In the genomic region with DNA sequence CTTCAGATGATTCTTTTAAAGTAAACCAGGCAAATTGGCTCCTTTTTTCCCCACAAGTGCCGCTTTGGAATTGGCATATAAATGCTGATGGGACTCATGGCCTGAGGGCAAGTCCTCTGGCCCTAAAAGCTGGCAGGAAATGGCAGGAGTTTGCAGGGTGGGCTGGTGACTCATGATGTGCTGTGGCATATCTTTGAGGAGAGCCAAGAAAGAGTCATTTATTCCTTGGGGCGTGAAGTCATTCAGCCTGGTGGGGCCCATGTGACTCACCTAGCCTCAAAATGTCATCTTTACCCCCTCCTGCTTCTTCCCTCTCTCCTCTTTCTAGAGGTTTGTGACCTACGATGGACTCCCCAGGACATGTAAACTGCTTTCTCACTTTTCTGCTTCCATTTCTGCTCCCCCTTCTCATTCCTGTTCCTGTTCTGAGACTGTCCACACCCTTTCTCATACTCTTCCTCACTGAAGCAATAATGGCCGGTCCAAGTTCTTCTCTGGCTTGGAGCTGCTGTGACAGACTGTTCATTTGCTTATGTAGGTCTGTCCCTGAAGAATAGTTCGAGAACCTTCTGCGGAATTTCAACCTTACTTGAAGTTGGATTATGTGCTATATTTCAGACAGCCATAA, we compare ENCODE assay signal across 10 cellular contexts.
DNase-seq lines count a peak whose midpoint lies in the region; ATAC-seq and TF ChIP-seq lines count a peak whose summit lies in the region.
"Had no signal": no experiment of that assay in that cellular context is flagged by ENCODE, and none has a peak within 500 bp of the region (broad histone marks: within the 10 kb centered on the region; RNA-seq: fewer than 3 reads in every experiment).

No MANE protein-coding gene starts in this region.

- peaks cover 20% of the 10 kb centered on the region for H3K4me1 ChIP-seq in RWPE2 (ENCODE audit: insufficient read depth, poor library complexity, severe bottlenecking)

- H3K4me3 ChIP-seq in RWPE2 (ENCODE audit: severe bottlenecking) = no peak overlapping the region

- peak; percentile 42 to 60 for DNase-seq in activated CD4-positive, alpha-beta T cell treated with anti-CD3 and anti-CD28 coated beads, Interleukin-2, amount 50 U/mL, for 48 hours
- no peak for DNase-seq in activated CD4-positive, alpha-beta T cell treated with anti-CD3 and anti-CD28 coated beads, Interleukin-2, amount 50 U/mL, for 1 hour
- DNase-seq in RWPE2 (ENCODE audit: low spot score) = peak; percentile 90
- DNase-seq in fibroblast of gingiva (ENCODE audit: low read depth) = peak; percentile 82
- peak; percentile 13 for DNase-seq in stimulated activated CD8-positive, alpha-beta memory T cell treated with anti-CD3 and anti-CD28 coated beads, Interleukin-7, amount 100 ng/mL, for 24 hours (ENCODE audit: low read depth)
- DNase-seq in GM19240 (ENCODE audit: insufficient read length, low spot score) = no peak
- DNase-seq: DMS153, immature natural killer cell had no signal

- ATAC-seq in RWPE2 (ENCODE audit: low read depth) = peak; percentile 97
- ATAC-seq in HG03342 (IDR thresholded peaks at IDR 0.05; ENCODE audit: unreplicated experiment) = no peak
- no peak for ATAC-seq in GM19023 (IDR thresholded peaks at IDR 0.05; ENCODE audit: unreplicated experiment)

- H3K9me3 ChIP-seq in RWPE2 (ENCODE audit: severe bottlenecking) = peaks cover 4% of the 10 kb centered on the region

- TF ChIP-seq CTCF in RWPE2 (IDR thresholded peaks at IDR 0.05; ENCODE audit: poor library complexity, severe bottlenecking) = no peak

- no peaks in the 10 kb centered on the region for H3K36me3 ChIP-seq in RWPE2 (ENCODE audit: low read depth)

- H3K27me3 ChIP-seq in RWPE2 (ENCODE audit: insufficient read depth, poor library complexity, severe bottlenecking) = no peaks in the 10 kb centered on the region

- peak overlapping the region; percentile 64 for H3K27ac ChIP-seq in RWPE2 (ENCODE audit: poor library complexity, severe bottlenecking)

Comparison
In these comparisons a context has a peak if more than half of its experiments do, and no peak if none do; other contexts are left out.
1. DNase-seq: peak in activated CD4-positive, alpha-beta T cell treated with anti-CD3 and anti-CD28 coated beads, Interleukin-2, amount 50 U/mL, for 48 hours (2 of 2), RWPE2 (single experiment), fibroblast of gingiva (single experiment) and stimulated activated CD8-positive, alpha-beta memory T cell treated with anti-CD3 and anti-CD28 coated beads, Interleukin-7, amount 100 ng/mL, for 24 hours (single experiment); none in activated CD4-positive, alpha-beta T cell treated with anti-CD3 and anti-CD28 coated beads, Interleukin-2, amount 50 U/mL, for 1 hour (single experiment) and GM19240 (single experiment).